Comparison of ENCODE assay signal across 1 cellular context in genomic region chr16:67393790-67394270, GRCh38.
TF ChIP-seq lines count a peak whose summit lies in the region.

No MANE protein-coding gene starts in this region.

TF ChIP-seq in H1, 55 proteins besides CTCF, POLR2A, EP300 and RAD21:
- TF ChIP-seq KDM4A (IDR thresholded peaks at IDR 0.05; ENCODE audit: low read depth, low read length, severe bottlenecking) (peak; percentile 19), HDAC6 (IDR thresholded peaks at IDR 0.05; ENCODE audit: low read depth, low read length) (no peak), RNF2 (IDR thresholded peaks at IDR 0.05; ENCODE audit: borderline replicate concordance, low read depth, low read length, missing control alignments, poor library complexity, severe bottlenecking) (peak; percentile 66), TBP (IDR thresholded peaks at IDR 0.05; ENCODE audit: low read depth, low read length) (no peak), SIN3A (conservative IDR thresholded peaks at IDR 0.05 in 1 of 2, IDR thresholded peaks at IDR 0.05 in 1 of 2; ENCODE audit: low read depth in 1 of 2, low read length in 2 of 2) (no peak)
TF ChIP-seq in H1: peak in this region for 2.
